Comparison of ENCODE assay signal across 1 cellular context in genomic region chr17:7114241-7114874, GRCh38.
TF ChIP-seq lines count a peak whose summit lies in the region.

A gene with protein sequence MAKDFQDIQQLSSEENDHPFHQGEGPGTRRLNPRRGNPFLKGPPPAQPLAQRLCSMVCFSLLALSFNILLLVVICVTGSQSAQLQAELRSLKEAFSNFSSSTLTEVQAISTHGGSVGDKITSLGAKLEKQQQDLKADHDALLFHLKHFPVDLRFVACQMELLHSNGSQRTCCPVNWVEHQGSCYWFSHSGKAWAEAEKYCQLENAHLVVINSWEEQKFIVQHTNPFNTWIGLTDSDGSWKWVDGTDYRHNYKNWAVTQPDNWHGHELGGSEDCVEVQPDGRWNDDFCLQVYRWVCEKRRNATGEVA (minus strand): TSS chr17:7114822. CDS start chr17:7114240, 582 bp downstream.

TF ChIP-seq in HepG2, 621 proteins besides CTCF, POLR2A, EP300 and RAD21 (continued from another document and continues in another):
- TF ChIP-seq ZBTB34 (CRISPR knock-in tag; IDR thresholded peaks at IDR 0.05) (peak; percentile 80), ZNF296 (CRISPR knock-in tag; conservative IDR thresholded peaks at IDR 0.05) (peak; percentile 75), MIXL1 (CRISPR knock-in tag; IDR thresholded peaks at IDR 0.05) (peak; percentile 19; the same call in 1 of the 2 replicates), CENPX (CRISPR knock-in tag; IDR thresholded peaks at IDR 0.05) (no peak), ZNF747 (CRISPR knock-in tag; IDR thresholded peaks at IDR 0.05; ENCODE audit: borderline replicate concordance) (peak; percentile 76), ZBTB20 (CRISPR knock-in tag; IDR thresholded peaks at IDR 0.05; ENCODE audit: borderline replicate concordance, low read depth) (peak; percentile 65), KLF16 (CRISPR knock-in tag; IDR thresholded peaks at IDR 0.05) (peak in 1 of 2 experiments; percentile 28; a peak in 1 of 4 replicates), YEATS2 (CRISPR knock-in tag; IDR thresholded peaks at IDR 0.05; ENCODE audit: borderline replicate concordance) (peak; percentile 63; the same call in 1 of the 2 replicates), CCAR2 (optimal IDR thresholded peaks at IDR 0.05; ENCODE audit: low read depth, low read length) (no peak), SCMH1 (CRISPR knock-in tag; IDR thresholded peaks at IDR 0.05; ENCODE audit: borderline replicate concordance) (no peak), ZC3H4 (CRISPR knock-in tag; IDR thresholded peaks at IDR 0.05; ENCODE audit: borderline replicate concordance) (peak; percentile 81; the same call in 1 of the 2 replicates), MXD1 (CRISPR knock-in tag; IDR thresholded peaks at IDR 0.05) (no peak), AGO1 (IDR thresholded peaks at IDR 0.05; ENCODE audit: low read depth, low read length, poor library complexity, severe bottlenecking) (peak; percentile 54), ZSCAN31 (CRISPR knock-in tag; IDR thresholded peaks at IDR 0.05; ENCODE audit: low read depth) (peak; percentile 66), MED1 (CRISPR knock-in tag; IDR thresholded peaks at IDR 0.05) (peak; percentile 75), POGZ (CRISPR knock-in tag; IDR thresholded peaks at IDR 0.05) (peak; percentile 62; the same call in 1 of the 2 replicates), ZNF121 (CRISPR knock-in tag; IDR thresholded peaks at IDR 0.05) (no peak), NFYC (CRISPR knock-in tag; IDR thresholded peaks at IDR 0.05) (peak; percentile 23; the same call in 1 of the 2 replicates), ZFAT (CRISPR knock-in tag; conservative IDR thresholded peaks at IDR 0.05) (no peak), ATAD3A (CRISPR knock-in tag; IDR thresholded peaks at IDR 0.05) (no peak)
- TF ChIP-seq, protein P1, sequence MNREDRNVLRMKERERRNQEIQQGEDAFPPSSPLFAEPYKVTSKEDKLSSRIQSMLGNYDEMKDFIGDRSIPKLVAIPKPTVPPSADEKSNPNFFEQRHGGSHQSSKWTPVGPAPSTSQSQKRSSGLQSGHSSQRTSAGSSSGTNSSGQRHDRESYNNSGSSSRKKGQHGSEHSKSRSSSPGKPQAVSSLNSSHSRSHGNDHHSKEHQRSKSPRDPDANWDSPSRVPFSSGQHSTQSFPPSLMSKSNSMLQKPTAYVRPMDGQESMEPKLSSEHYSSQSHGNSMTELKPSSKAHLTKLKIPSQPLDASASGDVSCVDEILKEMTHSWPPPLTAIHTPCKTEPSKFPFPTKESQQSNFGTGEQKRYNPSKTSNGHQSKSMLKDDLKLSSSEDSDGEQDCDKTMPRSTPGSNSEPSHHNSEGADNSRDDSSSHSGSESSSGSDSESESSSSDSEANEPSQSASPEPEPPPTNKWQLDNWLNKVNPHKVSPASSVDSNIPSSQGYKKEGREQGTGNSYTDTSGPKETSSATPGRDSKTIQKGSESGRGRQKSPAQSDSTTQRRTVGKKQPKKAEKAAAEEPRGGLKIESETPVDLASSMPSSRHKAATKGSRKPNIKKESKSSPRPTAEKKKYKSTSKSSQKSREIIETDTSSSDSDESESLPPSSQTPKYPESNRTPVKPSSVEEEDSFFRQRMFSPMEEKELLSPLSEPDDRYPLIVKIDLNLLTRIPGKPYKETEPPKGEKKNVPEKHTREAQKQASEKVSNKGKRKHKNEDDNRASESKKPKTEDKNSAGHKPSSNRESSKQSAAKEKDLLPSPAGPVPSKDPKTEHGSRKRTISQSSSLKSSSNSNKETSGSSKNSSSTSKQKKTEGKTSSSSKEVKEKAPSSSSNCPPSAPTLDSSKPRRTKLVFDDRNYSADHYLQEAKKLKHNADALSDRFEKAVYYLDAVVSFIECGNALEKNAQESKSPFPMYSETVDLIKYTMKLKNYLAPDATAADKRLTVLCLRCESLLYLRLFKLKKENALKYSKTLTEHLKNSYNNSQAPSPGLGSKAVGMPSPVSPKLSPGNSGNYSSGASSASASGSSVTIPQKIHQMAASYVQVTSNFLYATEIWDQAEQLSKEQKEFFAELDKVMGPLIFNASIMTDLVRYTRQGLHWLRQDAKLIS (CRISPR knock-in tag; IDR thresholded peaks at IDR 0.05), result peak; percentile 92
- TF ChIP-seq, protein P2, sequence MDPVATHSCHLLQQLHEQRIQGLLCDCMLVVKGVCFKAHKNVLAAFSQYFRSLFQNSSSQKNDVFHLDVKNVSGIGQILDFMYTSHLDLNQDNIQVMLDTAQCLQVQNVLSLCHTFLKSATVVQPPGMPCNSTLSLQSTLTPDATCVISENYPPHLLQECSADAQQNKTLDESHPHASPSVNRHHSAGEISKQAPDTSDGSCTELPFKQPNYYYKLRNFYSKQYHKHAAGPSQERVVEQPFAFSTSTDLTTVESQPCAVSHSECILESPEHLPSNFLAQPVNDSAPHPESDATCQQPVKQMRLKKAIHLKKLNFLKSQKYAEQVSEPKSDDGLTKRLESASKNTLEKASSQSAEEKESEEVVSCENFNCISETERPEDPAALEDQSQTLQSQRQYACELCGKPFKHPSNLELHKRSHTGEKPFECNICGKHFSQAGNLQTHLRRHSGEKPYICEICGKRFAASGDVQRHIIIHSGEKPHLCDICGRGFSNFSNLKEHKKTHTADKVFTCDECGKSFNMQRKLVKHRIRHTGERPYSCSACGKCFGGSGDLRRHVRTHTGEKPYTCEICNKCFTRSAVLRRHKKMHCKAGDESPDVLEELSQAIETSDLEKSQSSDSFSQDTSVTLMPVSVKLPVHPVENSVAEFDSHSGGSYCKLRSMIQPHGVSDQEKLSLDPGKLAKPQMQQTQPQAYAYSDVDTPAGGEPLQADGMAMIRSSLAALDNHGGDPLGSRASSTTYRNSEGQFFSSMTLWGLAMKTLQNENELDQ (CRISPR knock-in tag; IDR thresholded peaks at IDR 0.05; ENCODE audit: borderline replicate concordance), result 0 out of 2 replicates have a peak, but pooled peaks have one; percentile 67
- TF ChIP-seq, protein P3, sequence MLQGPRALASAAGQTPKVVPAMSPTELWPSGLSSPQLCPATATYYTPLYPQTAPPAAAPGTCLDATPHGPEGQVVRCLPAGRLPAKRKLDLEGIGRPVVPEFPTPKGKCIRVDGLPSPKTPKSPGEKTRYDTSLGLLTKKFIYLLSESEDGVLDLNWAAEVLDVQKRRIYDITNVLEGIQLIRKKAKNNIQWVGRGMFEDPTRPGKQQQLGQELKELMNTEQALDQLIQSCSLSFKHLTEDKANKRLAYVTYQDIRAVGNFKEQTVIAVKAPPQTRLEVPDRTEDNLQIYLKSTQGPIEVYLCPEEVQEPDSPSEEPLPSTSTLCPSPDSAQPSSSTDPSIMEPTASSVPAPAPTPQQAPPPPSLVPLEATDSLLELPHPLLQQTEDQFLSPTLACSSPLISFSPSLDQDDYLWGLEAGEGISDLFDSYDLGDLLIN (CRISPR knock-in tag; IDR thresholded peaks at IDR 0.05; ENCODE audit: borderline replicate concordance), result no peak
- TF ChIP-seq, protein P4, sequence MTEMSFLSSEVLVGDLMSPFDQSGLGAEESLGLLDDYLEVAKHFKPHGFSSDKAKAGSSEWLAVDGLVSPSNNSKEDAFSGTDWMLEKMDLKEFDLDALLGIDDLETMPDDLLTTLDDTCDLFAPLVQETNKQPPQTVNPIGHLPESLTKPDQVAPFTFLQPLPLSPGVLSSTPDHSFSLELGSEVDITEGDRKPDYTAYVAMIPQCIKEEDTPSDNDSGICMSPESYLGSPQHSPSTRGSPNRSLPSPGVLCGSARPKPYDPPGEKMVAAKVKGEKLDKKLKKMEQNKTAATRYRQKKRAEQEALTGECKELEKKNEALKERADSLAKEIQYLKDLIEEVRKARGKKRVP (CRISPR knock-in tag; IDR thresholded peaks at IDR 0.05), result no peak
- TF ChIP-seq, protein P5, sequence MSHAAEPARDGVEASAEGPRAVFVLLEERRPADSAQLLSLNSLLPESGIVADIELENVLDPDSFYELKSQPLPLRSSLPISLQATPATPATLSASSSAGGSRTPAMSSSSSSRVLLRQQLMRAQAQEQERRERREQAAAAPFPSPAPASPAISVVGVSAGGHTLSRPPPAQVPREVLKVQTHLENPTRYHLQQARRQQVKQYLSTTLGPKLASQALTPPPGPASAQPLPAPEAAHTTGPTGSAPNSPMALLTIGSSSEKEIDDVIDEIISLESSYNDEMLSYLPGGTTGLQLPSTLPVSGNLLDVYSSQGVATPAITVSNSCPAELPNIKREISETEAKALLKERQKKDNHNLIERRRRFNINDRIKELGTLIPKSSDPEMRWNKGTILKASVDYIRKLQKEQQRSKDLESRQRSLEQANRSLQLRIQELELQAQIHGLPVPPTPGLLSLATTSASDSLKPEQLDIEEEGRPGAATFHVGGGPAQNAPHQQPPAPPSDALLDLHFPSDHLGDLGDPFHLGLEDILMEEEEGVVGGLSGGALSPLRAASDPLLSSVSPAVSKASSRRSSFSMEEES (CRISPR knock-in tag; IDR thresholded peaks at IDR 0.05), result peak; percentile 77; the same call in 1 of the 2 replicates
- TF ChIP-seq, protein P6, sequence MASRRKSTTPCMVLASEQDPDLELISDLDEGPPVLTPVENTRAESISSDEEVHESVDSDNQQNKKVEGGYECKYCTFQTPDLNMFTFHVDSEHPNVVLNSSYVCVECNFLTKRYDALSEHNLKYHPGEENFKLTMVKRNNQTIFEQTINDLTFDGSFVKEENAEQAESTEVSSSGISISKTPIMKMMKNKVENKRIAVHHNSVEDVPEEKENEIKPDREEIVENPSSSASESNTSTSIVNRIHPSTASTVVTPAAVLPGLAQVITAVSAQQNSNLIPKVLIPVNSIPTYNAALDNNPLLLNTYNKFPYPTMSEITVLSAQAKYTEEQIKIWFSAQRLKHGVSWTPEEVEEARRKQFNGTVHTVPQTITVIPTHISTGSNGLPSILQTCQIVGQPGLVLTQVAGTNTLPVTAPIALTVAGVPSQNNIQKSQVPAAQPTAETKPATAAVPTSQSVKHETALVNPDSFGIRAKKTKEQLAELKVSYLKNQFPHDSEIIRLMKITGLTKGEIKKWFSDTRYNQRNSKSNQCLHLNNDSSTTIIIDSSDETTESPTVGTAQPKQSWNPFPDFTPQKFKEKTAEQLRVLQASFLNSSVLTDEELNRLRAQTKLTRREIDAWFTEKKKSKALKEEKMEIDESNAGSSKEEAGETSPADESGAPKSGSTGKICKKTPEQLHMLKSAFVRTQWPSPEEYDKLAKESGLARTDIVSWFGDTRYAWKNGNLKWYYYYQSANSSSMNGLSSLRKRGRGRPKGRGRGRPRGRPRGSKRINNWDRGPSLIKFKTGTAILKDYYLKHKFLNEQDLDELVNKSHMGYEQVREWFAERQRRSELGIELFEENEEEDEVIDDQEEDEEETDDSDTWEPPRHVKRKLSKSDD (CRISPR knock-in tag; IDR thresholded peaks at IDR 0.05; ENCODE audit: low read depth), result peak; percentile 71; the same call in 1 of the 2 replicates
- TF ChIP-seq, protein P7, sequence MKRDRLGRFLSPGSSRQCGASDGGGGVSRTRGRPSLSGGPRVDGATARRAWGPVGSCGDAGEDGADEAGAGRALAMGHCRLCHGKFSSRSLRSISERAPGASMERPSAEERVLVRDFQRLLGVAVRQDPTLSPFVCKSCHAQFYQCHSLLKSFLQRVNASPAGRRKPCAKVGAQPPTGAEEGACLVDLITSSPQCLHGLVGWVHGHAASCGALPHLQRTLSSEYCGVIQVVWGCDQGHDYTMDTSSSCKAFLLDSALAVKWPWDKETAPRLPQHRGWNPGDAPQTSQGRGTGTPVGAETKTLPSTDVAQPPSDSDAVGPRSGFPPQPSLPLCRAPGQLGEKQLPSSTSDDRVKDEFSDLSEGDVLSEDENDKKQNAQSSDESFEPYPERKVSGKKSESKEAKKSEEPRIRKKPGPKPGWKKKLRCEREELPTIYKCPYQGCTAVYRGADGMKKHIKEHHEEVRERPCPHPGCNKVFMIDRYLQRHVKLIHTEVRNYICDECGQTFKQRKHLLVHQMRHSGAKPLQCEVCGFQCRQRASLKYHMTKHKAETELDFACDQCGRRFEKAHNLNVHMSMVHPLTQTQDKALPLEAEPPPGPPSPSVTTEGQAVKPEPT (CRISPR knock-in tag; IDR thresholded peaks at IDR 0.05; ENCODE audit: low read depth), result peak; percentile 64; the same call in 1 of the 2 replicates
- TF ChIP-seq, protein P8, sequence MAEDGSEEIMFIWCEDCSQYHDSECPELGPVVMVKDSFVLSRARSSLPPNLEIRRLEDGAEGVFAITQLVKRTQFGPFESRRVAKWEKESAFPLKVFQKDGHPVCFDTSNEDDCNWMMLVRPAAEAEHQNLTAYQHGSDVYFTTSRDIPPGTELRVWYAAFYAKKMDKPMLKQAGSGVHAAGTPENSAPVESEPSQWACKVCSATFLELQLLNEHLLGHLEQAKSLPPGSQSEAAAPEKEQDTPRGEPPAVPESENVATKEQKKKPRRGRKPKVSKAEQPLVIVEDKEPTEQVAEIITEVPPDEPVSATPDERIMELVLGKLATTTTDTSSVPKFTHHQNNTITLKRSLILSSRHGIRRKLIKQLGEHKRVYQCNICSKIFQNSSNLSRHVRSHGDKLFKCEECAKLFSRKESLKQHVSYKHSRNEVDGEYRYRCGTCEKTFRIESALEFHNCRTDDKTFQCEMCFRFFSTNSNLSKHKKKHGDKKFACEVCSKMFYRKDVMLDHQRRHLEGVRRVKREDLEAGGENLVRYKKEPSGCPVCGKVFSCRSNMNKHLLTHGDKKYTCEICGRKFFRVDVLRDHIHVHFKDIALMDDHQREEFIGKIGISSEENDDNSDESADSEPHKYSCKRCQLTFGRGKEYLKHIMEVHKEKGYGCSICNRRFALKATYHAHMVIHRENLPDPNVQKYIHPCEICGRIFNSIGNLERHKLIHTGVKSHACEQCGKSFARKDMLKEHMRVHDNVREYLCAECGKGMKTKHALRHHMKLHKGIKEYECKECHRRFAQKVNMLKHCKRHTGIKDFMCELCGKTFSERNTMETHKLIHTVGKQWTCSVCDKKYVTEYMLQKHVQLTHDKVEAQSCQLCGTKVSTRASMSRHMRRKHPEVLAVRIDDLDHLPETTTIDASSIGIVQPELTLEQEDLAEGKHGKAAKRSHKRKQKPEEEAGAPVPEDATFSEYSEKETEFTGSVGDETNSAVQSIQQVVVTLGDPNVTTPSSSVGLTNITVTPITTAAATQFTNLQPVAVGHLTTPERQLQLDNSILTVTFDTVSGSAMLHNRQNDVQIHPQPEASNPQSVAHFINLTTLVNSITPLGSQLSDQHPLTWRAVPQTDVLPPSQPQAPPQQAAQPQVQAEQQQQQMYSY (CRISPR knock-in tag; IDR thresholded peaks at IDR 0.05), result no peak
